Comparison of ENCODE assay signal across 9 cellular contexts in the genomic region with DNA sequence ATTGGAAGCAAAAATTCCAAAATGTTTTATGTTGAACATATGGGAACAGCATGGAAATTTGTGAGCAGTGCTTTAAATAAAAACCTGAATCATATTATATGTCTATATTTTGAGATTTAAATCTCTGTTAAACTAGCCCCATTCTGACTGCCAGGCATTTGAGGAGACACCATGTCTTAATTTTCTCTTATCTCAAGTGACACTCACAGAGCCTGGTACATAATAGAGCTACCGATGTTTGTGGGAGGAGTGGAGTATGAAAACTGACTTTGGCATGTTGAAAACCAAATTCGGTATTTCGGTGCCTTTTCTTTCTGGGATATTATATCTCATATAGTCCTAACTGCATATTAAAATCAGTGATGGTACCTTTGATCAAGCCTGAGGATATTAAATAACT.
"Had no signal": no experiment of that assay in that cellular context is flagged by ENCODE, and none has a peak within 500 bp of the region (broad histone marks: within the 10 kb centered on the region; RNA-seq: fewer than 3 reads in every experiment).

No MANE protein-coding gene starts in this region.

- H3K4me1 ChIP-seq: HAP-1 had no signal

- ATAC-seq: GM23338, HCT116 had no signal

- H3K4me2 ChIP-seq: GM23338 had no signal

- DNase-seq: GM23248, GOT3, H7, H9, HCEC 1CT, HFFc6 had no signal

- H3K9me3 ChIP-seq: HAP-1 had no signal

- H3K36me3 ChIP-seq: HAP-1 had no signal

- H2AFZ ChIP-seq: GM23248, GM23338 had no signal

- H3K27ac ChIP-seq: GM23248 had no signal

- H3K4me3 ChIP-seq: GM23248, GM23338, HAP-1 had no signal

- H3K9ac ChIP-seq: GM23248 had no signal
